1 cellular context compared by ENCODE assay signal in the genomic region with DNA sequence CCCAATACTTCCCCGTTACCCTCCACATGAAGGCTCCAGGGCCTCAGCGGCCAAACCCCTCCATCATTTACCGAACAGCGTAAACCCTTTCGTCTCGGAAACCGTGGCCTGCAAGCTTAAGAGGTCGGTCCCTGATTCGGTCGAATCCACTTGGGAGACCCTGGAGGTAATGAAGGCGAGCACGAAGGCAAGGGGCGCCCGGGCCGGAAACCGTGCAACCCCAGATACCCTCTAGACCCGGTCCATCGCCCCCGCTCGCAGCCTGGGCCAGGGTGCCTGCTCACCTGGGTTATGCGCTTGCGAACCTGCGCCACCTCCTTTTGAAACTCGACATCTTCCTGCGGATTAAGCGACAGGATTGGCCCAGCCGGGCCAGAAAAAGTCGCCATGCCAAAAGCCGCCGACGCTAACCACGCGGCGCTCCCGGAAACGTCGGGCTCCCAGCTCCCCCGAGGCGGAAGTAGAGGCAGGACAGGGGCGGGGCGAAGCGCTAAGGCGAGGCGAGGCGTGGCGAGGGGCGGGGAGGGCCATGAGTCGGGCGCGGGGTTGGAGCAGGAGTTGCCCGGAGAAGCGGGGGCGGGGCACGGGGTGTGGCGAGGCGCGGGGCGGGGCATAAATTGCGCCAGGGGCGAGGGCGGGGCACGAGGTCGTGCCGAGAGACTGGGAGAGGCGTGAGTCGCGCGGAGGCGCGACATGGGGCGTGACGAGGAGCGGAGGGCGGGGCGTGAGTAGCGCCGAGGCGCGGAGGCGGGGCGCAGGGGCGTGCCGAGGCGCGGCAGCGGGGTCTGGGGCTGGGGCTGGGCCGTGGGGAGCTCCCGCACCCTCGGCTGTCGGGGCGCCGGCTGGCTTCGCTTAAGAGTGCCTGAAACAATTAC.
TF ChIP-seq lines count a peak whose summit lies in the region.

A gene (minus strand): TSS at position 414 of the 875 bp plus-strand sequence. CDS start 25 bp downstream, at position 389.

TF ChIP-seq in HepG2, 621 proteins besides CTCF, POLR2A, EP300 and RAD21 (continued from another document and continues in another):
- TF ChIP-seq, protein P1, sequence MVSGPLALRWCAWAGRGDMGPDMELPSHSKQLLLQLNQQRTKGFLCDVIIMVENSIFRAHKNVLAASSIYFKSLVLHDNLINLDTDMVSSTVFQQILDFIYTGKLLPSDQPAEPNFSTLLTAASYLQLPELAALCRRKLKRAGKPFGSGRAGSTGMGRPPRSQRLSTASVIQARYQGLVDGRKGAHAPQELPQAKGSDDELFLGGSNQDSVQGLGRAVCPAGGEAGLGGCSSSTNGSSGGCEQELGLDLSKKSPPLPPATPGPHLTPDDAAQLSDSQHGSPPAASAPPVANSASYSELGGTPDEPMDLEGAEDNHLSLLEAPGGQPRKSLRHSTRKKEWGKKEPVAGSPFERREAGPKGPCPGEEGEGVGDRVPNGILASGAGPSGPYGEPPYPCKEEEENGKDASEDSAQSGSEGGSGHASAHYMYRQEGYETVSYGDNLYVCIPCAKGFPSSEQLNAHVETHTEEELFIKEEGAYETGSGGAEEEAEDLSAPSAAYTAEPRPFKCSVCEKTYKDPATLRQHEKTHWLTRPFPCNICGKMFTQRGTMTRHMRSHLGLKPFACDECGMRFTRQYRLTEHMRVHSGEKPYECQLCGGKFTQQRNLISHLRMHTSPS (CRISPR knock-in tag; IDR thresholded peaks at IDR 0.05; ENCODE audit: low read depth), result no peak
- TF ChIP-seq, protein P2, sequence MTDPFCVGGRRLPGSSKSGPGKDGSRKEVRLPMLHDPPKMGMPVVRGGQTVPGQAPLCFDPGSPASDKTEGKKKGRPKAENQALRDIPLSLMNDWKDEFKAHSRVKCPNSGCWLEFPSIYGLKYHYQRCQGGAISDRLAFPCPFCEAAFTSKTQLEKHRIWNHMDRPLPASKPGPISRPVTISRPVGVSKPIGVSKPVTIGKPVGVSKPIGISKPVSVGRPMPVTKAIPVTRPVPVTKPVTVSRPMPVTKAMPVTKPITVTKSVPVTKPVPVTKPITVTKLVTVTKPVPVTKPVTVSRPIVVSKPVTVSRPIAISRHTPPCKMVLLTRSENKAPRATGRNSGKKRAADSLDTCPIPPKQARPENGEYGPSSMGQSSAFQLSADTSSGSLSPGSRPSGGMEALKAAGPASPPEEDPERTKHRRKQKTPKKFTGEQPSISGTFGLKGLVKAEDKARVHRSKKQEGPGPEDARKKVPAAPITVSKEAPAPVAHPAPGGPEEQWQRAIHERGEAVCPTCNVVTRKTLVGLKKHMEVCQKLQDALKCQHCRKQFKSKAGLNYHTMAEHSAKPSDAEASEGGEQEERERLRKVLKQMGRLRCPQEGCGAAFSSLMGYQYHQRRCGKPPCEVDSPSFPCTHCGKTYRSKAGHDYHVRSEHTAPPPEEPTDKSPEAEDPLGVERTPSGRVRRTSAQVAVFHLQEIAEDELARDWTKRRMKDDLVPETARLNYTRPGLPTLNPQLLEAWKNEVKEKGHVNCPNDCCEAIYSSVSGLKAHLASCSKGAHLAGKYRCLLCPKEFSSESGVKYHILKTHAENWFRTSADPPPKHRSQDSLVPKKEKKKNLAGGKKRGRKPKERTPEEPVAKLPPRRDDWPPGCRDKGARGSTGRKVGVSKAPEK (CRISPR knock-in tag; IDR thresholded peaks at IDR 0.05; ENCODE audit: borderline replicate concordance), result no peak
- TF ChIP-seq ZNF839 (CRISPR knock-in tag; IDR thresholded peaks at IDR 0.05; ENCODE audit: borderline replicate concordance), result peak; percentile 96
- TF ChIP-seq, protein P3, sequence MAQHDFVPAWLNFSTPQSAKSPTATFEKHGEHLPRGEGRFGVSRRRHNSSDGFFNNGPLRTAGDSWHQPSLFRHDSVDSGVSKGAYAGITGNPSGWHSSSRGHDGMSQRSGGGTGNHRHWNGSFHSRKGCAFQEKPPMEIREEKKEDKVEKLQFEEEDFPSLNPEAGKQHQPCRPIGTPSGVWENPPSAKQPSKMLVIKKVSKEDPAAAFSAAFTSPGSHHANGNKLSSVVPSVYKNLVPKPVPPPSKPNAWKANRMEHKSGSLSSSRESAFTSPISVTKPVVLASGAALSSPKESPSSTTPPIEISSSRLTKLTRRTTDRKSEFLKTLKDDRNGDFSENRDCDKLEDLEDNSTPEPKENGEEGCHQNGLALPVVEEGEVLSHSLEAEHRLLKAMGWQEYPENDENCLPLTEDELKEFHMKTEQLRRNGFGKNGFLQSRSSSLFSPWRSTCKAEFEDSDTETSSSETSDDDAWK (CRISPR knock-in tag; IDR thresholded peaks at IDR 0.05), result no peak
- TF ChIP-seq CEBPG (CRISPR knock-in tag; IDR thresholded peaks at IDR 0.05), result peak; percentile 58
- TF ChIP-seq SYNCRIP (IDR thresholded peaks at IDR 0.05; ENCODE audit: insufficient read depth, low read depth, low read length), result no peak
- TF ChIP-seq ZNF816 (CRISPR knock-in tag; IDR thresholded peaks at IDR 0.05; ENCODE audit: borderline replicate concordance), result peak; percentile 82
- TF ChIP-seq, protein P4, sequence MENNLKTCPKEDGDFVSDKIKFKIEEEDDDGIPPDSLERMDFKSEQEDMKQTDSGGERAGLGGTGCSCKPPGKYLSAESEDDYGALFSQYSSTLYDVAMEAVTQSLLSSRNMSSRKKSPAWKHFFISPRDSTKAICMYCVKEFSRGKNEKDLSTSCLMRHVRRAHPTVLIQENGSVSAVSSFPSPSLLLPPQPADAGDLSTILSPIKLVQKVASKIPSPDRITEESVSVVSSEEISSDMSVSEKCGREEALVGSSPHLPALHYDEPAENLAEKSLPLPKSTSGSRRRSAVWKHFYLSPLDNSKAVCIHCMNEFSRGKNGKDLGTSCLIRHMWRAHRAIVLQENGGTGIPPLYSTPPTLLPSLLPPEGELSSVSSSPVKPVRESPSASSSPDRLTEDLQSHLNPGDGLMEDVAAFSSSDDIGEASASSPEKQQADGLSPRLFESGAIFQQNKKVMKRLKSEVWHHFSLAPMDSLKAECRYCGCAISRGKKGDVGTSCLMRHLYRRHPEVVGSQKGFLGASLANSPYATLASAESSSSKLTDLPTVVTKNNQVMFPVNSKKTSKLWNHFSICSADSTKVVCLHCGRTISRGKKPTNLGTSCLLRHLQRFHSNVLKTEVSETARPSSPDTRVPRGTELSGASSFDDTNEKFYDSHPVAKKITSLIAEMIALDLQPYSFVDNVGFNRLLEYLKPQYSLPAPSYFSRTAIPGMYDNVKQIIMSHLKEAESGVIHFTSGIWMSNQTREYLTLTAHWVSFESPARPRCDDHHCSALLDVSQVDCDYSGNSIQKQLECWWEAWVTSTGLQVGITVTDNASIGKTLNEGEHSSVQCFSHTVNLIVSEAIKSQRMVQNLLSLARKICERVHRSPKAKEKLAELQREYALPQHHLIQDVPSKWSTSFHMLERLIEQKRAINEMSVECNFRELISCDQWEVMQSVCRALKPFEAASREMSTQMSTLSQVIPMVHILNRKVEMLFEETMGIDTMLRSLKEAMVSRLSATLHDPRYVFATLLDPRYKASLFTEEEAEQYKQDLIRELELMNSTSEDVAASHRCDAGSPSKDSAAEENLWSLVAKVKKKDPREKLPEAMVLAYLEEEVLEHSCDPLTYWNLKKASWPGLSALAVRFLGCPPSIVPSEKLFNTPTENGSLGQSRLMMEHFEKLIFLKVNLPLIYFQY (CRISPR knock-in tag; IDR thresholded peaks at IDR 0.05; ENCODE audit: borderline replicate concordance), result peak; percentile 53; the same call in 1 of the 2 replicates
- no peak for TF ChIP-seq ZNF749 (CRISPR knock-in tag; IDR thresholded peaks at IDR 0.05; ENCODE audit: borderline replicate concordance)
- TF ChIP-seq SALL2 (CRISPR knock-in tag; IDR thresholded peaks at IDR 0.05), result peak; percentile 80; the same call in 1 of the 2 replicates
- peak; percentile 61 for TF ChIP-seq CREB1 (IDR thresholded peaks at IDR 0.05)
- peak; percentile 44; the same call in 1 of the 2 replicates for TF ChIP-seq CREB1 (CRISPR knock-in tag; IDR thresholded peaks at IDR 0.05)
- peak; percentile 93 for TF ChIP-seq HIVEP1 (CRISPR knock-in tag; IDR thresholded peaks at IDR 0.05)
- TF ChIP-seq ZNF350 (CRISPR knock-in tag; IDR thresholded peaks at IDR 0.05; ENCODE audit: borderline replicate concordance, low read depth), result peak; percentile 96; the same call in 1 of the 2 replicates
- TF ChIP-seq, protein P5, sequence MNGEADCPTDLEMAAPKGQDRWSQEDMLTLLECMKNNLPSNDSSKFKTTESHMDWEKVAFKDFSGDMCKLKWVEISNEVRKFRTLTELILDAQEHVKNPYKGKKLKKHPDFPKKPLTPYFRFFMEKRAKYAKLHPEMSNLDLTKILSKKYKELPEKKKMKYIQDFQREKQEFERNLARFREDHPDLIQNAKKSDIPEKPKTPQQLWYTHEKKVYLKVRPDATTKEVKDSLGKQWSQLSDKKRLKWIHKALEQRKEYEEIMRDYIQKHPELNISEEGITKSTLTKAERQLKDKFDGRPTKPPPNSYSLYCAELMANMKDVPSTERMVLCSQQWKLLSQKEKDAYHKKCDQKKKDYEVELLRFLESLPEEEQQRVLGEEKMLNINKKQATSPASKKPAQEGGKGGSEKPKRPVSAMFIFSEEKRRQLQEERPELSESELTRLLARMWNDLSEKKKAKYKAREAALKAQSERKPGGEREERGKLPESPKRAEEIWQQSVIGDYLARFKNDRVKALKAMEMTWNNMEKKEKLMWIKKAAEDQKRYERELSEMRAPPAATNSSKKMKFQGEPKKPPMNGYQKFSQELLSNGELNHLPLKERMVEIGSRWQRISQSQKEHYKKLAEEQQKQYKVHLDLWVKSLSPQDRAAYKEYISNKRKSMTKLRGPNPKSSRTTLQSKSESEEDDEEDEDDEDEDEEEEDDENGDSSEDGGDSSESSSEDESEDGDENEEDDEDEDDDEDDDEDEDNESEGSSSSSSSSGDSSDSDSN (CRISPR knock-in tag; IDR thresholded peaks at IDR 0.05), result peak; percentile 67; the same call in 1 of the 2 replicates
- TF ChIP-seq, protein P6, sequence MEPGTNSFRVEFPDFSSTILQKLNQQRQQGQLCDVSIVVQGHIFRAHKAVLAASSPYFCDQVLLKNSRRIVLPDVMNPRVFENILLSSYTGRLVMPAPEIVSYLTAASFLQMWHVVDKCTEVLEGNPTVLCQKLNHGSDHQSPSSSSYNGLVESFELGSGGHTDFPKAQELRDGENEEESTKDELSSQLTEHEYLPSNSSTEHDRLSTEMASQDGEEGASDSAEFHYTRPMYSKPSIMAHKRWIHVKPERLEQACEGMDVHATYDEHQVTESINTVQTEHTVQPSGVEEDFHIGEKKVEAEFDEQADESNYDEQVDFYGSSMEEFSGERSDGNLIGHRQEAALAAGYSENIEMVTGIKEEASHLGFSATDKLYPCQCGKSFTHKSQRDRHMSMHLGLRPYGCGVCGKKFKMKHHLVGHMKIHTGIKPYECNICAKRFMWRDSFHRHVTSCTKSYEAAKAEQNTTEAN (CRISPR knock-in tag; conservative IDR thresholded peaks at IDR 0.05), result peak; percentile 76
- peak; percentile 74; the same call in 1 of the 2 replicates for TF ChIP-seq ZNF773 (CRISPR knock-in tag; IDR thresholded peaks at IDR 0.05; ENCODE audit: borderline replicate concordance)
- peak; percentile 67; the same call in 1 of the 2 replicates for TF ChIP-seq SRY (CRISPR knock-in tag; IDR thresholded peaks at IDR 0.05)
- TF ChIP-seq SIN3B (IDR thresholded peaks at IDR 0.05; ENCODE audit: low read length), result peak; percentile 62; the same call in 1 of the 2 replicates
- TF ChIP-seq TAF1 (CRISPR knock-in tag; IDR thresholded peaks at IDR 0.05), result peak; percentile 89
- TF ChIP-seq TARDBP (CRISPR knock-in tag; IDR thresholded peaks at IDR 0.05), result no peak
- TF ChIP-seq ZNF530 (CRISPR knock-in tag; IDR thresholded peaks at IDR 0.05; ENCODE audit: low read depth), result no peak
- TF ChIP-seq ZNF883 (CRISPR knock-in tag; IDR thresholded peaks at IDR 0.05; ENCODE audit: not compliant biosample characterization), result peak; percentile 51
- TF ChIP-seq, protein P7, sequence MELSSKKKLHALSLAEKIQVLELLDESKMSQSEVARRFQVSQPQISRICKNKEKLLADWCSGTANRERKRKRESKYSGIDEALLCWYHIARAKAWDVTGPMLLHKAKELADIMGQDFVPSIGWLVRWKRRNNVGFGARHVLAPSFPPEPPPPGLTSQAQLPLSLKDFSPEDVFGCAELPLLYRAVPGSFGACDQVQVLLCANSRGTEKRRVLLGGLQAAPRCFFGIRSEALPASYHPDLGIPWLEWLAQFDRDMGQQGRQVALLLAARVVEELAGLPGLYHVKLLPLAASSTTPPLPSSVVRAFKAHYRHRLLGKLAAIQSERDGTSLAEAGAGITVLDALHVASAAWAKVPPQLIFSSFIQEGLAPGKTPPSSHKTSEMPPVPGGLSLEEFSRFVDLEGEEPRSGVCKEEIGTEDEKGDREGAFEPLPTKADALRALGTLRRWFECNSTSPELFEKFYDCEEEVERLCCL (CRISPR knock-in tag; IDR thresholded peaks at IDR 0.05; ENCODE audit: borderline replicate concordance), result peak; percentile 53; the same call in 1 of the 2 replicates
- TF ChIP-seq HOXA5 (CRISPR knock-in tag; IDR thresholded peaks at IDR 0.05), result peak; percentile 97
- TF ChIP-seq ZNF761 (CRISPR knock-in tag; conservative IDR thresholded peaks at IDR 0.05), result no peak
